8 cellular contexts compared by ENCODE assay signal in the genomic region with DNA sequence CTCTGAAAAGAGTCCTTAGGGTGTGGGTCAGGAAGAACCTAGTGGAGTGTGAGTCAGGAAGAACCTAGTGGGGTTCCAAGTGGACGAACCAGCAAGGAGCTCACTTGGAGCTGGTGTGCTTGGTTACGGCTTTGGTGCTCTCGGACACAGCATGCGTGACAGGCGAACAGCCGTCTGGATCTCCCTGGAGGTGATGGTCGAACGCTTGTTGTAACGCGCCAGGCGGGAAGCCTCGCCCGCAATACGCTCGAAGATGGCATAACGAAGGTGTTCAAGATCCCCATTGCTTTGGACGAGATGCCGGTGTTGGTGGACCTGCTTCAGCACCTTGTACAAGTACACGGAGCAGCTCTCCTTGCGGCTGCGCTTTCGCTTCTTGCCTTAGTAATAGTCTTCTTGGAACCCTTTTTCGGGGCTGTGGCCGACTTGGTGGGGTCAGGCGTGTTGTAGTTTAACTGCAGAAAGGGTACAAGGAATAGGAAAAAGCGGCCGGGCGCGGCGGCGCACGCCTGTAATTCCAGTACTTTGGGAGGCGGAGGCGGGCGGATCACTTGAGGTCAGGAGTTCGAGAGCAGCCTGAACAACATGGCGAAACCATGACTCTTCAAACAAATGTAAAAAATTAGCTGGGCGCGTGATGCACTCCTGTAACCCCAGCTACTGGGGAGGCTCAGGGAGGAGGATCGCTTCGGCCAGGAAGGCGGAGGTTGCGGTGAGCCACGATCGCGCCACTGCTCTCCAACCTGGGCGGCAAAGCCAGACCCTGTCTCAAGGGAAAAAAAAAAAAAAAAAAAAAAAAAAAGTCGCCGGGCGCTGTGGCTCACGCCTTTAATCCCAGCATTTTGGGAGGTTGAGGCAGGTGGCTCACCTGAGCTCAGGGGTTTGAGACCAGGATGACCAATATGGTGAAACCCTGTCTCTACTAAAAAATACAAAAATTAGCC. TPM values are rescaled to one million over a fixed set of nuclear protein-coding genes. Genes with fewer than 3 reads are reported as not detected.
A peak's percentile ranks its signal among the peaks of the same experiment; 100 is the strongest.
DNase-seq lines count a peak whose midpoint lies in the region; ATAC-seq and TF ChIP-seq lines count a peak whose summit lies in the region.

No MANE protein-coding gene starts in this region.

- POLR2A ChIA-PET in OCI-LY7 (lab: Charles Lee), result interaction anchor here (0.6 to 27.1 kb wide), 34 partner anchors 8 to 1838 kb away, joined by 3 to 1237 read pairs (median 6); a partner anchor contains a TSS

- H3K4me2 ChIP-seq in DOHH2 (ENCODE audit: low read length), result peak overlapping the region; percentile 87
- H3K4me2 ChIP-seq in OCI-LY7 (ENCODE audit: low read length), result peak overlapping the region; percentile 71

- peaks cover 12% of the 10 kb centered on the region for H3K9me3 Mint-ChIP-seq in nephron

- peaks cover 27% of the 10 kb centered on the region for H3F3A ChIP-seq in DOHH2 (ENCODE audit: control insufficient read depth, insufficient read depth)

- H3K4me3 Mint-ChIP-seq in nephron, result peak overlapping the region; percentile 89 to 96 (median 93)

- H3K4me1 ChIP-seq in DOHH2 (ENCODE audit: control insufficient read depth, low read length) (peaks cover 78% of the 10 kb centered on the region), OCI-LY7 (ENCODE audit: insufficient read depth, low read length, poor library complexity, severe bottlenecking) (peaks cover 57% of the 10 kb centered on the region)

- intact Hi-C loops in OCI-LY7 (cut with micrococcal nuclease; ENCODE audit: unreplicated experiment), result no loop called here

- no peaks in the 10 kb centered on the region for H4K20me1 ChIP-seq in DOHH2 (ENCODE audit: control insufficient read depth, insufficient read depth, low read depth, low read length)
- H4K20me1 ChIP-seq in OCI-LY7 (ENCODE audit: insufficient read depth, low read length), result no peaks in the 10 kb centered on the region

- peak overlapping the region; percentile 76 for H3K4me3 ChIP-seq in DOHH2 (ENCODE audit: low read length)
- peak overlapping the region; percentile 67 for H3K4me3 ChIP-seq in OCI-LY7 (ENCODE audit: low read depth, low read length, poor library complexity, severe bottlenecking)
- peak overlapping the region; percentile 81 for H3K4me3 ChIP-seq in coronary artery

- peaks cover 7% of the 10 kb centered on the region for H3K36me3 Mint-ChIP-seq in nephron (ENCODE audit: low read depth)

- peaks cover 31% of the 10 kb centered on the region for H3K4me1 Mint-ChIP-seq in nephron

- no peak overlapping the region for H2AFZ ChIP-seq in OCI-LY7 (ENCODE audit: low read length)

- H3K27ac ChIP-seq in DOHH2 (ENCODE audit: low read depth, low read length) (peak overlapping the region; percentile 96), OCI-LY7 (ENCODE audit: low read depth, low read length, poor library complexity, severe bottlenecking) (peak overlapping the region; percentile 99), coronary artery (peak overlapping the region; percentile 28 to 64)

- CTCF ChIA-PET in OCI-LY7 (lab: Charles Lee; ENCODE audit: unreplicated experiment), result interaction anchor here (1.1 to 1.4 kb wide), 2 partner anchors 25 to 28 kb away, joined by 3 to 5 read pairs; no protein-coding TSS in a partner anchor

- TSS peak; percentile 58 for BruUV-seq in OCI-LY7 (replicated peaks; lab: Mats Ljungman, UMichigan)

- H3K36me3 ChIP-seq in DOHH2 (ENCODE audit: control insufficient read depth, low read length), result peaks cover 4% of the 10 kb centered on the region; the same call in 1 of the 2 replicates
- no peaks in the 10 kb centered on the region for H3K36me3 ChIP-seq in OCI-LY7 (ENCODE audit: insufficient read depth, low read length)

- no peaks in the 10 kb centered on the region for H3K27me3 ChIP-seq in DOHH2 (ENCODE audit: control insufficient read depth, low read length)

- DNase-seq in OCI-LY7 (ENCODE audit: low spot score) (peak; percentile 68), coronary artery (ENCODE audit: low spot score) (peak; percentile 75), GF-D8 (lab: John Stamatoyannopoulos, UW) (no peak), NCI-H524 treated with DMSO at 0.1 percent for 48 hours (lab: John Stamatoyannopoulos, UW) (no peak), NOMO-1 treated with DMSO at 0.1 percent for 48 hours (lab: John Stamatoyannopoulos, UW; ENCODE audit: unreplicated experiment) (no peak)

- peaks cover 5% of the 10 kb centered on the region for H3K27me3 Mint-ChIP-seq in nephron (ENCODE audit: low read depth)

- no peak for TF ChIP-seq CTCF in DOHH2 (IDR thresholded peaks at IDR 0.05; ENCODE audit: low read depth, low read length, poor library complexity, severe bottlenecking)
- TF ChIP-seq CTCF in OCI-LY7 (conservative IDR thresholded peaks at IDR 0.05; ENCODE audit: low read length), result no peak
- TF ChIP-seq CTCF in coronary artery (IDR thresholded peaks at IDR 0.05), result no peak
- TF ChIP-seq CTCF in nephron (IDR thresholded peaks at IDR 0.05; ENCODE audit: unreplicated experiment in 3 of 3), result no peak

- no peaks in the 10 kb centered on the region for H3K79me2 ChIP-seq in DOHH2 (ENCODE audit: control insufficient read depth, low read length)
- H3K79me2 ChIP-seq in OCI-LY7 (ENCODE audit: insufficient read depth, low read depth, low read length), result peaks cover 14% of the 10 kb centered on the region; the same call in 1 of the 2 replicates

- H3K27ac Mint-ChIP-seq in nephron, result peak overlapping the region; percentile 90 to 93 (median 92)

- H3K9me3 ChIP-seq in DOHH2 (ENCODE audit: control insufficient read depth, insufficient read depth, low read length), result no peaks in the 10 kb centered on the region
- no peaks in the 10 kb centered on the region for H3K9me3 ChIP-seq in OCI-LY7 (ENCODE audit: low read length)

- ATAC-seq in GM19452 (IDR thresholded peaks at IDR 0.05; ENCODE audit: unreplicated experiment), result no peak

- no peaks in the 10 kb centered on the region for H3K9me2 ChIP-seq in DOHH2 (replicated peaks; ENCODE audit: control insufficient read depth, low read length)
- no peaks in the 10 kb centered on the region for H3K9me2 ChIP-seq in OCI-LY7 (ENCODE audit: insufficient read depth, low read length)

RNA-seq across cellular contexts. Expression of gene OR2B2, which starts 48.0 kb away (rescaled TPM):
- not detected in 2 replicates for total RNA-seq in OCI-LY7 (2014; rRNA removed; shearing (Covaris generic))
- not detected in 2 replicates for total RNA-seq in OCI-LY7 (2022)

Comparison
In these comparisons a context has a peak if more than half of its experiments do, and no peak if none do; other contexts are left out.
1. H3K27ac ChIP-seq: peak in every context shown above with its lines; median percentile 99 in OCI-LY7; 96 in DOHH2; 46 in coronary artery.
2. DNase-seq: peak in OCI-LY7 (single experiment) and coronary artery (single experiment); none in GF-D8 (single experiment), NCI-H524 treated with DMSO at 0.1 percent for 48 hours (single experiment) and NOMO-1 treated with DMSO at 0.1 percent for 48 hours (single experiment).
3. Peak in every context shown above with its lines, with median percentiles within 50 percentile points of each other: H3K4me3 ChIP-seq.